In genomic region chr16:27414803-27415431, GRCh38 we compare ENCODE assay signal across 1 cellular context.
TF ChIP-seq lines count a peak whose summit lies in the region.

No MANE protein-coding gene starts in this region.

TF ChIP-seq in GM12878, 131 proteins besides CTCF, POLR2A, EP300 and RAD21 (continued from another document):
- TF ChIP-seq ZBTB33 (IDR thresholded peaks at IDR 0.05): no peak
- TF ChIP-seq SMAD5 (IDR thresholded peaks at IDR 0.05; ENCODE audit: low read depth): no peak
- no peak for TF ChIP-seq PAX8 (IDR thresholded peaks at IDR 0.05)
- TF ChIP-seq RBBP5 (conservative IDR thresholded peaks at IDR 0.05): no peak
- no peak for TF ChIP-seq CREM (IDR thresholded peaks at IDR 0.05; ENCODE audit: low read depth)
- no peak for TF ChIP-seq TCF3 (IDR thresholded peaks at IDR 0.05; ENCODE audit: borderline replicate concordance, insufficient read depth, low read depth, low read length)
- TF ChIP-seq TAF1 (IDR thresholded peaks at IDR 0.05; ENCODE audit: borderline replicate concordance, low read depth, low read length): no peak
- no peak for TF ChIP-seq MAX (IDR thresholded peaks at IDR 0.05; ENCODE audit: low read depth, low read length)
- TF ChIP-seq GABPA (IDR thresholded peaks at IDR 0.05; ENCODE audit: low read depth): no peak
- no peak for TF ChIP-seq NFIC (IDR thresholded peaks at IDR 0.05; ENCODE audit: low read depth, low read length)
- TF ChIP-seq IRF5 (IDR thresholded peaks at IDR 0.05; ENCODE audit: borderline replicate concordance): no peak
- no peak for TF ChIP-seq IKZF1 (conservative IDR thresholded peaks at IDR 0.05)
